Comparison of ENCODE assay signal across 1 cellular context in genomic region chr3:139329364-139329850, GRCh38.
TF ChIP-seq lines count a peak whose summit lies in the region.

No MANE protein-coding gene starts in this region.

TF ChIP-seq in HEK293, 187 proteins besides CTCF, POLR2A, EP300 and RAD21 (continued from another document):
- TF ChIP-seq TSHZ1 (tag by site-specific recombination; IDR thresholded peaks at IDR 0.05; ENCODE audit: borderline replicate concordance) (no peak), GLI4 (tag by site-specific recombination; IDR thresholded peaks at IDR 0.05) (peak; percentile 73; the same call in 1 of the 2 replicates), OVOL3 (tag by site-specific recombination; IDR thresholded peaks at IDR 0.05) (no peak), ZNF544 (tag by site-specific recombination; IDR thresholded peaks at IDR 0.05) (no peak), ZNF2 (tag by site-specific recombination; IDR thresholded peaks at IDR 0.05) (peak; percentile 67; the same call in 1 of the 2 replicates), ZIC2 (tag by site-specific recombination; IDR thresholded peaks at IDR 0.05) (no peak), ZNF155 (tag by site-specific recombination; IDR thresholded peaks at IDR 0.05) (no peak), ZNF600 (tag by site-specific recombination; IDR thresholded peaks at IDR 0.05) (0 out of 2 replicates have a peak, but pooled peaks have one; percentile 24), ZNF837 (tag by site-specific recombination; IDR thresholded peaks at IDR 0.05) (no peak)
